In genomic region chr6:23091795-23092194, GRCh38 we compare ENCODE assay signal across 17 cellular contexts.
"Had no signal": no experiment of that assay in that cellular context is flagged by ENCODE, and none has a peak within 500 bp of the region (broad histone marks: within the 10 kb centered on the region; RNA-seq: fewer than 3 reads in every experiment).

No MANE protein-coding gene starts in this region.

- H3K9me3 ChIP-seq: neutrophil, vagina had no signal

- H3K4me3 ChIP-seq: tibial nerve, vagina had no signal

- H3K4me1 ChIP-seq: tibial nerve, vagina had no signal

- H3K36me3 ChIP-seq: brain microvascular endothelial cell, neutrophil, tibial nerve, vagina had no signal

- ATAC-seq: activated CD8-positive, alpha-beta T cell treated with anti-CD3 and anti-CD28 coated beads for 36 hours; natural killer cell; stimulated activated memory B cell treated with anti-CD40 and anti-IgM and Interleukin-4, amounts not matched to agents 10 μg/mL and 1 μg/mL and 100 μg/mL, for 72 hours had no signal

- H3K27ac ChIP-seq: brain microvascular endothelial cell, neutrophil, tibial nerve, vagina had no signal

- DNase-seq: activated B cell treated with CpG ODN at 0.5 μM for 24 hours; activated CD4-positive, alpha-beta T cell treated with anti-CD3 and anti-CD28 coated beads for 48 hours; activated CD8-positive, alpha-beta memory T cell treated with anti-CD3 and anti-CD28 coated beads, Interleukin-2, amount 50 U/mL, for 48 hours; activated CD8-positive, alpha-beta T cell treated with anti-CD3 and anti-CD28 coated beads for 36 hours; activated naive CD8-positive, alpha-beta T cell treated with anti-CD3 and anti-CD28 coated beads for 36 hours; anterior cingulate cortex; brain microvascular endothelial cell; cerebellar nuclear complex; foreskin melanocyte; mesendoderm; natural killer cell; retina; stimulated activated CD4-positive, alpha-beta T cell treated with anti-CD3 and anti-CD28 coated beads, Interleukin-2, amount 100 ng/mL, for 48 hours had no signal

- H3K27me3 ChIP-seq: brain microvascular endothelial cell, neutrophil, tibial nerve, vagina had no signal
